Comparison of ENCODE assay signal across 13 cellular contexts in the genomic region with DNA sequence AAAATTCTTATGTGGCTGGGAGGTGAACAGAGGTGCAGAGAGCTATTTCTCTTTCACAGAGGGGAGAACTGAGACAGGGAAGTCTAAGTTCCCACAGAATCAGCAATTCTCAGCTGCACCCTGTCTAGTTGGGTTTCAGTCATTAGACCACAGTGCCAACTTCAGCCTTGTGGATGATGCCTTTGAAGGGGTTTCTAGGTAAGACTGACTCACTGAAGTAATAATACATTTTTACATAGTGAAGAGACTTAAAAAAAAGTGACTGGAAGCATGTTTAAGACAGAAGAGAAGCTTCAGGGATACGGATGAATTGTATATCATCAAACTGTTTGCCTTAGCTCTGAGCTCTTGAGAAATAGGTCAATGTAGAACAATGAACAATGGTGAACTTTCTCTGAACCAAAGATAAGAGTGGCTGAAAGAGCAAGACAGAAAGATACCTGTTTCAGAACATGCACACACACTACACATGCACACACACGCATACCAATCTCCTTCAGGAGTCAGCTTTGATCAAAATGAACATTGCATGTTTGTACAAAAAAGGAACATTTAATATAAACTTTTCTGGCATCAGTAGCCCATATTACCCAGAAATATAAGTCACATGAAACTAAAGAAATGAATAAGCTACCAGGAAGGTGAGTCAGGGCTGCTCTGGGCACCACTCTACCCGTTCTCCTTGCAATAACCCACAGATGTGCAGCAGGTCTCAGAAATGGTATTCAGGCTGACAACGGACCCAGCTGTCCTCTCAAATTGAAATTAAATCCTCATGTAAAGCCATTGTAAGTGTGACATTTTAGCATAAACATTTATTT. TPM values are rescaled to one million over a fixed set of nuclear protein-coding genes. Genes with fewer than 3 reads are reported as not detected.
DNase-seq lines count a peak whose midpoint lies in the region; ATAC-seq and TF ChIP-seq lines count a peak whose summit lies in the region.
"Had no signal": no experiment of that assay in that cellular context is flagged by ENCODE, and none has a peak within 500 bp of the region (broad histone marks: within the 10 kb centered on the region; RNA-seq: fewer than 3 reads in every experiment).

No MANE protein-coding gene starts in this region.

- H3K9me3 ChIP-seq in CD8-positive, alpha-beta memory T cell (ENCODE audit: low read length): no peaks in the 10 kb centered on the region
- H3K9me3 ChIP-seq: adrenal gland, suprapubic skin had no signal

- peaks cover 9% of the 10 kb centered on the region for H3K4me1 ChIP-seq in CD8-positive, alpha-beta memory T cell (ENCODE audit: insufficient read depth, low read length)
- H3K4me1 ChIP-seq: adrenal gland, suprapubic skin had no signal

- H3K9me3 Mint-ChIP-seq in CD8-positive, alpha-beta memory T cell: peaks cover 0 to 1% (median 0%) of the 10 kb centered on the region in 5 donors
- peaks cover 0 to 1% of the 10 kb centered on the region in 2 donors for H3K9me3 Mint-ChIP-seq in activated T-cell treated with anti-CD3 and anti-CD28 coated beads, Interleukin-2, amount 50 U/mL, for 72 hours
- H3K9me3 Mint-ChIP-seq in immature natural killer cell: no peaks in the 10 kb centered on the region

- H3K27me3 Mint-ChIP-seq in CD8-positive, alpha-beta memory T cell: no peaks in the 10 kb centered on the region
- H3K27me3 Mint-ChIP-seq in activated T-cell treated with anti-CD3 and anti-CD28 coated beads, Interleukin-2, amount 50 U/mL, for 72 hours (ENCODE audit: low read depth): no peaks in the 10 kb centered on the region
- no peaks in the 10 kb centered on the region for H3K27me3 Mint-ChIP-seq in immature natural killer cell (ENCODE audit: low read depth in 3 of 3)

- peak overlapping the region in 7 of 8 donors; percentile 6 to 78 (median 40) for H3K27ac Mint-ChIP-seq in CD8-positive, alpha-beta memory T cell
- H3K27ac Mint-ChIP-seq in activated T-cell treated with anti-CD3 and anti-CD28 coated beads, Interleukin-2, amount 50 U/mL, for 72 hours: peak overlapping the region; percentile 99
- H3K27ac Mint-ChIP-seq in immature natural killer cell: peak overlapping the region; percentile 67 to 85 (median 80)
- H3K27ac Mint-ChIP-seq: IgD-negative memory B cell had no signal

- ATAC-seq in GM21447 (IDR thresholded peaks at IDR 0.05; ENCODE audit: unreplicated experiment): peak; percentile 80
- peak; percentile 94 for ATAC-seq in activated T-cell treated with anti-CD3 and anti-CD28 coated beads, Interleukin-2, amount 50 U/mL, for 72 hours (replicated peaks in 1 of 2)
- ATAC-seq: sciatic nerve had no signal

- intact Hi-C loops in dorsolateral prefrontal cortex (cut with DNase I): no loop called here

- no peak for DNase-seq in CD8-positive, alpha-beta memory T cell
- DNase-seq in activated T-cell treated with anti-CD3 and anti-CD28 coated beads, Interleukin-2, amount 50 U/mL, for 72 hours: peak; percentile 61 to 77
- peak in 2 of 3 donors; percentile 16 to 32 for DNase-seq in immature natural killer cell
- DNase-seq in NCI-H524 (lab: John Stamatoyannopoulos, UW): no peak
- no peak for DNase-seq in dorsolateral prefrontal cortex
- DNase-seq in GDM1 (lab: John Stamatoyannopoulos, UW): no peak
- DNase-seq in NCI-H187 treated with DMSO at 0.1 percent for 48 hours (lab: John Stamatoyannopoulos, UW): no peak
- DNase-seq: adrenal gland, GOT3 had no signal

- H3K27me3 ChIP-seq in CD8-positive, alpha-beta memory T cell (ENCODE audit: insufficient read depth, low read length, poor library complexity, severe bottlenecking): no peaks in the 10 kb centered on the region
- H3K27me3 ChIP-seq in dorsolateral prefrontal cortex: no peaks in the 10 kb centered on the region
- H3K27me3 ChIP-seq: adrenal gland, suprapubic skin had no signal

- H3K4me1 Mint-ChIP-seq in CD8-positive, alpha-beta memory T cell: peaks cover 14 to 27% (median 15%) of the 10 kb centered on the region in 3 donors
- peaks cover 26% of the 10 kb centered on the region for H3K4me1 Mint-ChIP-seq in activated T-cell treated with anti-CD3 and anti-CD28 coated beads, Interleukin-2, amount 50 U/mL, for 72 hours (ENCODE audit: low read depth)
- H3K4me1 Mint-ChIP-seq in immature natural killer cell: peaks cover 37 to 87% of the 10 kb centered on the region in 2 donors
- H3K4me1 Mint-ChIP-seq: IgD-negative memory B cell had no signal

- H3K36me3 ChIP-seq in CD8-positive, alpha-beta memory T cell (ENCODE audit: insufficient read depth, low read length): no peaks in the 10 kb centered on the region
- H3K36me3 ChIP-seq: adrenal gland, suprapubic skin had no signal

- H3K27ac ChIP-seq in CD8-positive, alpha-beta memory T cell (ENCODE audit: low read depth, low read length): no peak overlapping the region
- H3K27ac ChIP-seq in dorsolateral prefrontal cortex: no peak overlapping the region
- H3K27ac ChIP-seq: adrenal gland, suprapubic skin had no signal

- POLR2A ChIA-PET in CD8-positive, alpha-beta memory T cell (lab: Charles Lee): no interaction called here

- no peak for TF ChIP-seq CTCF in dorsolateral prefrontal cortex (IDR thresholded peaks at IDR 0.05 in 54 of 56, conservative IDR thresholded peaks at IDR 0.05 in 2 of 56; ENCODE audit: low read depth in 1 of 56, partially characterized antibody in 56 of 56)

- H3K4me3 Mint-ChIP-seq in CD8-positive, alpha-beta memory T cell: peak overlapping the region in 4 of 7 donors; percentile 2 to 44 (median 22)
- H3K4me3 Mint-ChIP-seq in activated T-cell treated with anti-CD3 and anti-CD28 coated beads, Interleukin-2, amount 50 U/mL, for 72 hours: peak overlapping the region; percentile 70 to 92
- H3K4me3 Mint-ChIP-seq in immature natural killer cell: peak overlapping the region; percentile 3 to 44 (median 11)
- H3K4me3 Mint-ChIP-seq: IgD-negative memory B cell had no signal

- CTCF ChIA-PET in CD8-positive, alpha-beta memory T cell (lab: Charles Lee): interaction anchor here (1.3 to 3.6 kb wide), 3 partner anchors 14 to 51 kb away, joined by 3 to 17 read pairs (median 4); no protein-coding TSS in a partner anchor

- H3K4me3 ChIP-seq in CD8-positive, alpha-beta memory T cell (ENCODE audit: low read length): no peak overlapping the region
- no peak overlapping the region for H3K4me3 ChIP-seq in dorsolateral prefrontal cortex
- H3K4me3 ChIP-seq: adrenal gland, suprapubic skin had no signal

- peaks cover 0 to 4% (median 2%) of the 10 kb centered on the region in 3 donors for H3K36me3 Mint-ChIP-seq in CD8-positive, alpha-beta memory T cell
- H3K36me3 Mint-ChIP-seq in activated T-cell treated with anti-CD3 and anti-CD28 coated beads, Interleukin-2, amount 50 U/mL, for 72 hours (ENCODE audit: insufficient read depth in 2 of 2): no peaks in the 10 kb centered on the region
- H3K36me3 Mint-ChIP-seq in immature natural killer cell: peaks cover 3 to 19% (median 9%) of the 10 kb centered on the region in 3 donors

RNA-seq across cellular contexts. Expression of a gene that starts 12.6 kb away (rescaled TPM):
- 10 to 100 TPM; 75.9 to 84.2 TPM for total RNA-seq in CD8-positive, alpha-beta memory T cell
- polyA plus RNA-seq in CD8-positive, alpha-beta memory T cell: 282 TPM
- total RNA-seq in activated T-cell treated with anti-CD3 and anti-CD28 coated beads, Interleukin-2, amount 50 U/mL, for 72 hours: 100 to 1,000 TPM; 127 to 131 TPM
- polyA plus RNA-seq in immature natural killer cell: 100 to 1,000 TPM in 1 of 3 donors, 10 to 100 TPM in 2; 50.6 to 205 (median 80.2) TPM
- total RNA-seq in dorsolateral prefrontal cortex: 10 to 100 TPM in 81 of 120 experiments, 1 to 10 TPM in 39; 2.2 to 46.5 (median 12.0) TPM

Comparison
In these comparisons a context has a peak if more than half of its experiments do, and no peak if none do; other contexts are left out.
1. DNase-seq: peak in activated T-cell treated with anti-CD3 and anti-CD28 coated beads, Interleukin-2, amount 50 U/mL, for 72 hours (2 of 2) and immature natural killer cell (2 of 3); none in CD8-positive, alpha-beta memory T cell (0 of 5), NCI-H524 (0 of 2), dorsolateral prefrontal cortex (0 of 10), GDM1 (single experiment) and NCI-H187 treated with DMSO at 0.1 percent for 48 hours (single experiment).
2. H3K27ac Mint-ChIP-seq: peak in every context shown above with its lines; median percentile 99 in activated T-cell treated with anti-CD3 and anti-CD28 coated beads, Interleukin-2, amount 50 U/mL, for 72 hours; 80 in immature natural killer cell; 40 in CD8-positive, alpha-beta memory T cell.
3. H3K4me3 Mint-ChIP-seq: peak in every context shown above with its lines; median percentile 81 in activated T-cell treated with anti-CD3 and anti-CD28 coated beads, Interleukin-2, amount 50 U/mL, for 72 hours; 22 in CD8-positive, alpha-beta memory T cell; 11 in immature natural killer cell.